ENCODE assay signal across 28 cellular contexts in genomic region chr7:125436220-125436619, GRCh38.
"Had no signal": no experiment of that assay in that cellular context is flagged by ENCODE, and none has a peak within 500 bp of the region (broad histone marks: within the 10 kb centered on the region; RNA-seq: fewer than 3 reads in every experiment).

No MANE protein-coding gene starts in this region.

- H3K4me3 Mint-ChIP-seq: activated T-cell treated with anti-CD3 and anti-CD28 coated beads, Interleukin-2, amount 50 U/mL, for 72 hours; immature natural killer cell; natural killer cell treated with Interleukin-12 subunit alpha and Interleukin-12 subunit beta and Interleukin-15 and Interleukin-18, amount 100 ng/mL, for 72 hours; stimulated activated memory B cell treated with anti-CD40 and anti-IgM and Interleukin-4, amounts not matched to agents 10 μg/mL and 1 μg/mL and 100 μg/mL, for 72 hours; stimulated activated naive CD8-positive, alpha-beta T cell treated with anti-CD3 and anti-CD28 coated beads, Interleukin-15, amount 100 ng/mL, for 72 hours had no signal

- H3K4me2 ChIP-seq: smooth muscle cell had no signal

- H3K27me3 ChIP-seq: gastrocnemius medialis, left lung, pancreas, upper lobe of left lung had no signal

- H3K36me3 Mint-ChIP-seq: activated naive CD4-positive, alpha-beta T cell treated with anti-CD3 and anti-CD28 coated beads, Interleukin-2, amount 50 U/mL, for 72 hours; natural killer cell treated with Interleukin-12 subunit alpha and Interleukin-12 subunit beta and Interleukin-15 and Interleukin-18, amount 100 ng/mL, for 72 hours; stimulated activated memory B cell treated with anti-CD40 and anti-IgM and Interleukin-4, amounts not matched to agents 10 μg/mL and 1 μg/mL and 100 μg/mL, for 72 hours had no signal

- H3K36me3 ChIP-seq: gastrocnemius medialis, left lung, lower lobe of right lung, pancreas, prostate gland, upper lobe of left lung had no signal

- H3K27ac Mint-ChIP-seq: activated naive CD4-positive, alpha-beta T cell treated with anti-CD3 and anti-CD28 coated beads, Interleukin-2, amount 50 U/mL, for 72 hours; activated T-cell treated with anti-CD3 and anti-CD28 coated beads, Interleukin-2, amount 50 U/mL, for 72 hours; immature natural killer cell; natural killer cell treated with Interleukin-12 subunit alpha and Interleukin-12 subunit beta and Interleukin-15 and Interleukin-18, amount 100 ng/mL, for 72 hours; stimulated activated memory B cell treated with anti-CD40 and anti-IgM and Interleukin-4, amounts not matched to agents 10 μg/mL and 1 μg/mL and 100 μg/mL, for 72 hours; stimulated activated naive CD8-positive, alpha-beta T cell treated with anti-CD3 and anti-CD28 coated beads, Interleukin-15, amount 100 ng/mL, for 72 hours had no signal

- H3K27ac ChIP-seq: epithelial cell of prostate, gastrocnemius medialis, left lung, lower lobe of right lung, pancreas, prostate gland, upper lobe of left lung, VCaP had no signal

- H3K4me1 Mint-ChIP-seq: immature natural killer cell; stimulated activated memory B cell treated with anti-CD40 and anti-IgM and Interleukin-4, amounts not matched to agents 10 μg/mL and 1 μg/mL and 100 μg/mL, for 72 hours; stimulated activated naive CD8-positive, alpha-beta T cell treated with anti-CD3 and anti-CD28 coated beads, Interleukin-15, amount 100 ng/mL, for 72 hours had no signal

- H3K4me1 ChIP-seq: gastrocnemius medialis, left lung, lower lobe of right lung, pancreas, prostate gland, upper lobe of left lung had no signal

- H3K9me3 ChIP-seq: gastrocnemius medialis, left lung, lower lobe of right lung, pancreas, prostate gland, upper lobe of left lung had no signal

- H3K27me3 Mint-ChIP-seq: natural killer cell treated with Interleukin-12 subunit alpha and Interleukin-12 subunit beta and Interleukin-15 and Interleukin-18, amount 100 ng/mL, for 72 hours; stimulated activated memory B cell treated with anti-CD40 and anti-IgM and Interleukin-4, amounts not matched to agents 10 μg/mL and 1 μg/mL and 100 μg/mL, for 72 hours; stimulated activated naive CD8-positive, alpha-beta T cell treated with anti-CD3 and anti-CD28 coated beads, Interleukin-15, amount 100 ng/mL, for 72 hours had no signal

- DNase-seq: activated CD4-positive, alpha-beta T cell treated with anti-CD3 and anti-CD28 coated beads for 4 hours; activated CD4-positive, alpha-beta T cell treated with anti-CD3 and anti-CD28 coated beads, Interleukin-2, amount 50 U/mL, for 4 hours; activated naive CD4-positive, alpha-beta T cell; activated T-cell treated with anti-CD3 and anti-CD28 coated beads for 4 hours; activated T-cell treated with anti-CD3 and anti-CD28 coated beads, Interleukin-2, amount 50 U/mL, for 72 hours; dermis blood vessel endothelial cell; effector CD4-positive, alpha-beta T cell; gastrocnemius medialis; hippocampal formation; immature natural killer cell; kidney; left lung; lower lobe of right lung; mucosa of descending colon; pancreas; stimulated activated CD4-positive, alpha-beta T cell treated with anti-CD3 and anti-CD28 coated beads, Interleukin-1b, Interleukin-23, amount 100 ng/mL, for 48 hours; stimulated activated CD4-positive, alpha-beta T cell treated with anti-CD3 and anti-CD28 coated beads, Interleukin-4, amount 100 ng/mL, for 4 hours; stimulated activated CD8-positive, alpha-beta memory T cell treated with anti-CD3 and anti-CD28 coated beads, Interleukin-4, amount 100 ng/mL, for 48 hours; stimulated activated naive CD8-positive, alpha-beta T cell treated with anti-CD3 and anti-CD28 coated beads, Interleukin-15, amount 100 ng/mL, for 72 hours; substantia nigra; upper lobe of left lung had no signal

- ATAC-seq: activated naive CD4-positive, alpha-beta T cell treated with anti-CD3 and anti-CD28 coated beads, Interleukin-2, amount 50 U/mL, for 72 hours; activated T-cell treated with anti-CD3 and anti-CD28 coated beads, Interleukin-2, amount 50 U/mL, for 72 hours; gastrocnemius medialis; left lung; lower lobe of right lung; mucosa of descending colon; natural killer cell treated with Interleukin-12 subunit alpha and Interleukin-12 subunit beta and Interleukin-15 and Interleukin-18, amount 100 ng/mL, for 72 hours; pancreas; stimulated activated memory B cell treated with anti-CD40 and anti-IgM and Interleukin-4, amounts not matched to agents 10 μg/mL and 1 μg/mL and 100 μg/mL, for 72 hours; stimulated activated naive CD8-positive, alpha-beta T cell treated with anti-CD3 and anti-CD28 coated beads, Interleukin-15, amount 100 ng/mL, for 72 hours had no signal

- H3K9me3 Mint-ChIP-seq: natural killer cell treated with Interleukin-12 subunit alpha and Interleukin-12 subunit beta and Interleukin-15 and Interleukin-18, amount 100 ng/mL, for 72 hours; stimulated activated memory B cell treated with anti-CD40 and anti-IgM and Interleukin-4, amounts not matched to agents 10 μg/mL and 1 μg/mL and 100 μg/mL, for 72 hours; stimulated activated naive CD8-positive, alpha-beta T cell treated with anti-CD3 and anti-CD28 coated beads, Interleukin-15, amount 100 ng/mL, for 72 hours had no signal

- H3K4me3 ChIP-seq: gastrocnemius medialis, left lung, lower lobe of right lung, mucosa of descending colon, pancreas, prostate gland, smooth muscle cell, upper lobe of left lung had no signal
